ENCODE assay signal across 8 cellular contexts in the genomic region with DNA sequence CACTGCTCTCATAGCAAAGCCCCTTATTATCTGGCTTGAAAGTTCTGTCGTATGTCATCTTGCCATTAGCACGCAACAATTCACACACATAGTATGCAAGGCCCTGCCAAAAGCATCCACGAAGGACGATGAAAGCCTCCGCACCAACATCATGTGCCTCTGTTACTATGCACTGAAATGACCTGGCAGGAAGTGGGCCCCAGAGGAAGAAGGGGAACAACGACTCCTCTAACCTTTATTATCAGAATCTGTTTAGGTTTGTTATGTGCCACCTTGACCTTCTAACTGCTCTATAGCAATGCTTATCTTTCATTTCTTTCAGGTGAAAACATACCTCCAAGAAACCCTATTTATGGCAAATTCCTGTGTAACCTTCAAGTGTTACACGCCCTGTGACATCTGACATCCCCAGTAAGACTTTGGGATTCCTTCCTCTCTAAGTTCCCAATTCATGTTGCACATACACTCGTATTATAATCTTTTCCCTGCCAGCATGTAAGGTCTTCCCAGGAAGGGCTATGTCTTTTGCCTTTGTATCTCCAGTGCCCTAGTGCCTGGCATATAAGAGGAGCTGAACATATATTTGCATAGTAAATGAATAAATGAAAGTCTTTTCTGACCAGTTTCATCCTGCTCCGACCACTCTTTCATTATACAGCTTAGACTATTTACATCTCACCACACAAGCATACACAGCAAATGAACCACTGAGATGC. TPM values are rescaled to one million over a fixed set of nuclear protein-coding genes. Genes with fewer than 3 reads are reported as not detected.
DNase-seq lines count a peak whose midpoint lies in the region; TF ChIP-seq lines count a peak whose summit lies in the region.

No MANE protein-coding gene starts in this region.

- H3K4me3 ChIP-seq in GM23248, result no peak overlapping the region
- H3K4me3 ChIP-seq in NB4 (ENCODE audit: low read depth, low read length), result peak overlapping the region; percentile 16
- H3K4me3 ChIP-seq in A673 (ENCODE audit: low read depth, low read length, poor library complexity, severe bottlenecking), result no peak overlapping the region
- no peak overlapping the region for H3K4me3 ChIP-seq in ascending aorta

- H3K9me2 ChIP-seq in GM23248 (ENCODE audit: insufficient read depth), result no peaks in the 10 kb centered on the region

- H3F3A ChIP-seq in GM23248 (ENCODE audit: insufficient read depth), result peaks cover 11% of the 10 kb centered on the region

- in situ Hi-C loops in GM23248 (cut with MboI), result no loop called here

- no peaks in the 10 kb centered on the region for H3K79me2 ChIP-seq in GM23248 (ENCODE audit: insufficient read depth)

- no peaks in the 10 kb centered on the region for H3K36me3 Mint-ChIP-seq in osteocyte (ENCODE audit: unreplicated experiment)

- TF ChIP-seq POLR2A in GM15510 (IDR thresholded peaks at IDR 0.05; ENCODE audit: borderline replicate concordance, extremely low read depth, insufficient read length), result peak; percentile 47
- TF ChIP-seq POLR2A in NB4 (IDR thresholded peaks at IDR 0.05; ENCODE audit: extremely low read depth, insufficient read length), result peak; percentile 17

- H3K27me3 ChIP-seq in GM23248 (replicated peaks; ENCODE audit: insufficient read depth) (no peaks in the 10 kb centered on the region), A673 (replicated peaks; ENCODE audit: insufficient read depth, low read depth, low read length, poor library complexity) (no peaks in the 10 kb centered on the region), ascending aorta (no peaks in the 10 kb centered on the region)

- no peaks in the 10 kb centered on the region for H4K20me1 ChIP-seq in GM23248 (ENCODE audit: insufficient read depth)

- H3K4me2 ChIP-seq in GM23248 (ENCODE audit: unreplicated experiment), result peak overlapping the region; percentile 71

- intact Hi-C loops in A673 (cut with micrococcal nuclease; ENCODE audit: unreplicated experiment) (no loop called here), ascending aorta (cut with DNase I) (no loop called here)

- no peaks in the 10 kb centered on the region for H3K36me3 ChIP-seq in GM23248 (ENCODE audit: low read depth)
- H3K36me3 ChIP-seq in A673 (ENCODE audit: insufficient read depth, low read length, poor library complexity, severe bottlenecking), result no peaks in the 10 kb centered on the region
- H3K36me3 ChIP-seq in ascending aorta, result no peaks in the 10 kb centered on the region

- POLR2A ChIA-PET in A673 (lab: Charles Lee; ENCODE audit: low non-redundant PET), result no interaction called here

- H3K4me1 ChIP-seq in GM23248 (ENCODE audit: insufficient read depth) (peaks cover 21% of the 10 kb centered on the region), A673 (ENCODE audit: insufficient read depth, low read length, poor library complexity, severe bottlenecking) (no peaks in the 10 kb centered on the region), ascending aorta (no peaks in the 10 kb centered on the region)

- BruUV-seq in A673 (replicated peaks; lab: Mats Ljungman, UMichigan), result no TSS peak

- CTCF ChIA-PET in A673 (lab: Charles Lee), result no interaction called here

- no peaks in the 10 kb centered on the region for H3K9me3 Mint-ChIP-seq in osteocyte (ENCODE audit: unreplicated experiment)

- TF ChIP-seq CTCF in NB4 (IDR thresholded peaks at IDR 0.05; ENCODE audit: low read depth, low read length), result no peak
- no peak for TF ChIP-seq CTCF in osteocyte (IDR thresholded peaks at IDR 0.05)
- no peak for TF ChIP-seq CTCF in A673 (conservative IDR thresholded peaks at IDR 0.05; ENCODE audit: low read depth, low read length)
- TF ChIP-seq CTCF in ascending aorta (IDR thresholded peaks at IDR 0.05), result no peak

- no peak overlapping the region for H3K4me3 Mint-ChIP-seq in osteocyte (ENCODE audit: unreplicated experiment)

- no peaks in the 10 kb centered on the region for H3K27me3 Mint-ChIP-seq in osteocyte (ENCODE audit: unreplicated experiment)

- peaks cover 27% of the 10 kb centered on the region for H3K4me1 Mint-ChIP-seq in osteocyte (ENCODE audit: unreplicated experiment)

- 82 to 86% methylated on average over 9 of the region's 9 CpGs for WGBS in GM23248 (ENCODE audit: low coverage in 1 of 2, low lambda C conversion rate in 2 of 2, missing lambda C conversion rate in 2 of 2), 2 experiments

- H3K9ac ChIP-seq in GM23248, result peak overlapping the region; percentile 72

- DNase-seq in GM23248 (no peak), NB4 (ENCODE audit: low read depth) (peak; percentile 64), osteocyte (ENCODE audit: extremely low spot score, unreplicated experiment) (no peak), kidney glomerular epithelial cell (lab: John Stamatoyannopoulos, UW) (no peak), A673 (ENCODE audit: low spot score) (no peak), ascending aorta (ENCODE audit: low spot score in 2 of 2) (no peak)
- DNase-seq in activated naive CD4-positive, alpha-beta T cell treated with Interleukin-2 at 50 U/mL for 16 hours, result peak; percentile 71

- H3K27ac ChIP-seq in GM23248 (peak overlapping the region; percentile 90), A673 (ENCODE audit: low read depth, low read length, poor library complexity, severe bottlenecking) (no peak overlapping the region), ascending aorta (no peak overlapping the region)

- peak overlapping the region; percentile 68 for H2AFZ ChIP-seq in GM23248

- peak overlapping the region; percentile 89 for H3K27ac Mint-ChIP-seq in osteocyte (ENCODE audit: unreplicated experiment)

- H3K9me3 ChIP-seq in GM23248 (ENCODE audit: low read depth) (no peaks in the 10 kb centered on the region), A673 (ENCODE audit: low read depth, low read length, poor library complexity, severe bottlenecking) (no peaks in the 10 kb centered on the region), ascending aorta (no peaks in the 10 kb centered on the region)

RNA-seq across cellular contexts. Expression of a gene that starts 7.0 kb away (rescaled TPM):
- total RNA-seq in GM23248 (2014; rRNA removed; shearing (Covaris generic)), result 80.7 and 99.5 TPM in 2 replicates
- polyA plus RNA-seq in GM23248 (2016; fragmentation: Nextera tagmentation; extraction: Ambion mirVana), result 205 and 208 TPM in 2 replicates
- total RNA-seq in osteocyte (97.7 and 98.8 TPM in 2 replicates), A673 (2021) (154 and 161 TPM in 2 replicates), ascending aorta (48.6 TPM)

RNA-seq across cellular contexts. Expression of a gene that starts 41.1 kb away (rescaled TPM):
- 16.5 and 29.6 TPM in 2 replicates for total RNA-seq in GM23248 (2014; rRNA removed; shearing (Covaris generic))
- 30.4 and 34.8 TPM in 2 replicates for polyA plus RNA-seq in GM23248 (2016; fragmentation: Nextera tagmentation; extraction: Ambion mirVana)
- total RNA-seq in osteocyte, result 33.1 and 40.0 TPM in 2 replicates
- 23.7 and 24.2 TPM in 2 replicates for total RNA-seq in A673 (2021)
- 11.4 TPM for total RNA-seq in ascending aorta

Comparison
In these comparisons a context has a peak if more than half of its experiments do, and no peak if none do; other contexts are left out.
1. DNase-seq: peak in NB4 (single experiment) and activated naive CD4-positive, alpha-beta T cell treated with Interleukin-2 at 50 U/mL for 16 hours (single experiment); none in GM23248 (single experiment), osteocyte (single experiment), kidney glomerular epithelial cell (single experiment), A673 (single experiment) and ascending aorta (0 of 2).